Comparison of ENCODE assay signal across 11 cellular contexts in the genomic region with DNA sequence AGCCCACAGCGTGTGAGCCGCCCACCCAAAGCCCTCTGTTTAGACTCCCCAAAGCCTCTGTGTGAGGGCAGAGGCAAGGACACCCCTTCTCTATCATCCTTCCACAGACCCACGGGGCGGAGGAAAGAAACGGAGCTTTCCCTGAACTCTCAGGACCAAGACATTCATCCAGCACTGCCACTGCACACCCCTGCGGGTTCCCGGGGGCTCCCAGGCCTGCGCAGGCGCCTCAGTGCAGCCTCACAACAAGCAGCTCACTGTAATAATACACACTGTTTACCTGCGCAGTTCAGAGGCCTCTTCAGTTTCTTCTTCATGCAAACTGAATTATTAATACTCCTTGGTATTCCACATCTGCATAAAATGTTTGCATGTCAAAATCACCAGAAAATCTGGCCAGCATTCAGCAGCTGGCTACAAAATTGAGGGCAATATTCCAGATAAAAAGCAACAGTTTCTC. TPM values are rescaled to one million over a fixed set of nuclear protein-coding genes. Genes with fewer than 3 reads are reported as not detected.
DNase-seq lines count a peak whose midpoint lies in the region; ATAC-seq and TF ChIP-seq lines count a peak whose summit lies in the region.
"Had no signal": no experiment of that assay in that cellular context is flagged by ENCODE, and none has a peak within 500 bp of the region (broad histone marks: within the 10 kb centered on the region; RNA-seq: fewer than 3 reads in every experiment).

No MANE protein-coding gene starts in this region.

- H3K36me3 ChIP-seq in ascending aorta (no peaks in the 10 kb centered on the region), left ventricle myocardium inferior (no peaks in the 10 kb centered on the region)

- H3K4me1 Mint-ChIP-seq in activated naive CD4-positive, alpha-beta T cell treated with anti-CD3 and anti-CD28 coated beads, Interleukin-2, amount 10 ng/mL, durations not matched to agents 7 days and 5 days, result no peaks in the 10 kb centered on the region
- H3K4me1 Mint-ChIP-seq in CD4-positive, alpha-beta T cell (ENCODE audit: low read depth), result peaks cover 13% of the 10 kb centered on the region

- DNase-seq in ascending aorta (ENCODE audit: low spot score in 2 of 2), result no peak
- DNase-seq in left ventricle myocardium inferior, result no peak
- no peak for DNase-seq in skeletal muscle cell (ENCODE audit: low read depth)
- no peak for DNase-seq in occipital lobe (lab: John Stamatoyannopoulos, UW)
- DNase-seq in activated naive CD4-positive, alpha-beta T cell treated with anti-CD3 and anti-CD28 coated beads, Interleukin-2, amount 10 ng/mL, durations not matched to agents 7 days and 5 days, result no peak
- DNase-seq in cortex of kidney (lab: John Stamatoyannopoulos, UW), result no peak
- DNase-seq in CD4-positive, alpha-beta T cell, result no peak
- DNase-seq: effector CD8-positive, alpha-beta T cell; NCI-H1436 treated with DMSO at 0.1 percent for 48 hours had no signal

- peak; percentile 35 for ATAC-seq in GM18502 (IDR thresholded peaks at IDR 0.05; ENCODE audit: poor library complexity, unreplicated experiment)
- ATAC-seq in CD4-positive, alpha-beta T cell (ENCODE audit: poor library complexity), result no peak

- no peak for TF ChIP-seq CTCF in ascending aorta (IDR thresholded peaks at IDR 0.05)
- no peak for TF ChIP-seq CTCF in left ventricle myocardium inferior (IDR thresholded peaks at IDR 0.05; ENCODE audit: borderline replicate concordance)
- no peak for TF ChIP-seq CTCF in CD4-positive, alpha-beta T cell (IDR thresholded peaks at IDR 0.05)

- POLR2A ChIA-PET in CD4-positive, alpha-beta T cell (lab: Charles Lee), result no interaction called here

- H3K9me3 ChIP-seq in ascending aorta, result no peaks in the 10 kb centered on the region
- no peaks in the 10 kb centered on the region for H3K9me3 ChIP-seq in left ventricle myocardium inferior (replicated peaks)
- H3K9me3 ChIP-seq in CD4-positive, alpha-beta T cell (ENCODE audit: control insufficient read depth, low read length), result no peaks in the 10 kb centered on the region
- H3K9me3 ChIP-seq: mucosa of descending colon had no signal

- no peaks in the 10 kb centered on the region for H3K27me3 Mint-ChIP-seq in activated naive CD4-positive, alpha-beta T cell treated with anti-CD3 and anti-CD28 coated beads, Interleukin-2, amount 10 ng/mL, durations not matched to agents 7 days and 5 days
- H3K27me3 Mint-ChIP-seq in CD4-positive, alpha-beta T cell, result no peaks in the 10 kb centered on the region

- H3K4me3 ChIP-seq in ascending aorta (peak overlapping the region; percentile 36 to 63), left ventricle myocardium inferior (peak overlapping the region; percentile 69), skeletal muscle cell (ENCODE audit: low read depth, low read length) (peak overlapping the region; percentile 4)
- H3K4me3 ChIP-seq: mucosa of descending colon had no signal

- H3K4me3 Mint-ChIP-seq in activated naive CD4-positive, alpha-beta T cell treated with anti-CD3 and anti-CD28 coated beads, Interleukin-2, amount 10 ng/mL, durations not matched to agents 7 days and 5 days, result no peak overlapping the region
- no peak overlapping the region for H3K4me3 Mint-ChIP-seq in CD4-positive, alpha-beta T cell

- no peak overlapping the region for H3K27ac Mint-ChIP-seq in activated naive CD4-positive, alpha-beta T cell treated with anti-CD3 and anti-CD28 coated beads, Interleukin-2, amount 10 ng/mL, durations not matched to agents 7 days and 5 days
- H3K27ac Mint-ChIP-seq in CD4-positive, alpha-beta T cell, result no peak overlapping the region

- no peaks in the 10 kb centered on the region for H3K36me3 Mint-ChIP-seq in activated naive CD4-positive, alpha-beta T cell treated with anti-CD3 and anti-CD28 coated beads, Interleukin-2, amount 10 ng/mL, durations not matched to agents 7 days and 5 days
- H3K36me3 Mint-ChIP-seq in CD4-positive, alpha-beta T cell (ENCODE audit: low read depth), result no peaks in the 10 kb centered on the region

- H3K27ac ChIP-seq in ascending aorta (peak overlapping the region; percentile 45 to 65), left ventricle myocardium inferior (replicated peaks) (peak overlapping the region; percentile 86)
- H3K27ac ChIP-seq in CD4-positive, alpha-beta T cell (ENCODE audit: low read depth, low read length), result no peak overlapping the region

- intact Hi-C loops in ascending aorta (cut with DNase I), result loop anchor here (2.0 to 10.0 kb wide), 5 partner anchors 31 to 1905 kb away; partner anchors contain the start of genes ACSS1, CST3, PYGB and ZNF337
- intact Hi-C loops in left ventricle myocardium inferior (cut with micrococcal nuclease), result no loop called here
- intact Hi-C loops in CD4-positive, alpha-beta T cell (cut with DNase I, micrococcal nuclease), result no loop called here

- H3K27me3 ChIP-seq in ascending aorta (no peaks in the 10 kb centered on the region), left ventricle myocardium inferior (ENCODE audit: low read depth) (no peaks in the 10 kb centered on the region)
- H3K27me3 ChIP-seq in CD4-positive, alpha-beta T cell (ENCODE audit: control insufficient read depth, insufficient read depth, low read length), result no peaks in the 10 kb centered on the region

- CTCF ChIA-PET in activated naive CD4-positive, alpha-beta T cell treated with anti-CD3 and anti-CD28 coated beads, Interleukin-2, amount 10 ng/mL, durations not matched to agents 7 days and 5 days (lab: Charles Lee), result interaction anchor here (1.0 to 1.6 kb wide), 2 partner anchors 13 to 70 kb away, joined by 3 to 6 read pairs; no protein-coding TSS in a partner anchor
- CTCF ChIA-PET in CD4-positive, alpha-beta T cell (lab: Charles Lee), result interaction anchor here (0.6 kb wide), 1 partner anchor 18 kb away, joined by 3 read pairs; no protein-coding TSS in a partner anchor

- H3K4me1 ChIP-seq in ascending aorta, result peaks cover 8 to 34% of the 10 kb centered on the region in 2 donors
- H3K4me1 ChIP-seq in left ventricle myocardium inferior, result peaks cover 52% of the 10 kb centered on the region

- no peaks in the 10 kb centered on the region for H3K9me3 Mint-ChIP-seq in activated naive CD4-positive, alpha-beta T cell treated with anti-CD3 and anti-CD28 coated beads, Interleukin-2, amount 10 ng/mL, durations not matched to agents 7 days and 5 days
- H3K9me3 Mint-ChIP-seq in CD4-positive, alpha-beta T cell, result no peaks in the 10 kb centered on the region

RNA-seq across cellular contexts. Expression of gene NINL, which starts 45.6 kb away (rescaled TPM):
- total RNA-seq in ascending aorta, result 18.0 TPM
- 1.8 TPM for total RNA-seq in left ventricle myocardium inferior
- 18.4 TPM for total RNA-seq in occipital lobe
- total RNA-seq in CD4-positive, alpha-beta T cell, result 1 to 10 TPM; 2.7 to 4.0 TPM

Comparison
In these comparisons a context has a peak if more than half of its experiments do, and no peak if none do; other contexts are left out.
1. H3K4me3 ChIP-seq: peak in every context shown above with its lines; median percentile 69 in left ventricle myocardium inferior; 50 in ascending aorta; 4 in skeletal muscle cell.